Comparison of ENCODE assay signal across 15 cellular contexts in the genomic region with DNA sequence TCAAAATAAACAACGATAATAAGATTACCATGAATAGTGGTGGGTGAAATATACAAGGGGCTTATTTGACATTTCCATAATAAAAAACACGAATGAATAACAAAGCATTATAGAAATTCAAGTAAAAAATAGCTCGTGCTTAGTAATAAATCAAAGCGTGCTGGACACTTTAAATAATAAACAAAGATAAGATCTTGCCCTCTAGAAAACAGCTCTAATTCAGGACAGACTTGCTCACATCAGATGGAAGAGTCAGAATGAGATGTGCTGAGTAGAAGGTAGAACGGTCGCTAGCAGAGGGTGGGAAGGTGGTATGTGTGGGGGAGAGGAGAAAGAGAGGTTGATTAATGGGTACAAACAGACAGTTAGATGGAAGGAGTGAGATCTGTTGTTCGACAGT. TPM values are rescaled to one million over a fixed set of nuclear protein-coding genes. Genes with fewer than 3 reads are reported as not detected.
DNase-seq lines count a peak whose midpoint lies in the region; ATAC-seq and TF ChIP-seq lines count a peak whose summit lies in the region.
"Had no signal": no experiment of that assay in that cellular context is flagged by ENCODE, and none has a peak within 500 bp of the region (broad histone marks: within the 10 kb centered on the region; RNA-seq: fewer than 3 reads in every experiment).

No MANE protein-coding gene starts in this region.

- peak overlapping the region; percentile 92 for H3K27ac ChIP-seq in psoas muscle
- H3K27ac ChIP-seq: GM23248 had no signal

- DNase-seq in amniotic epithelial cell (ENCODE audit: low read depth) (peak; percentile 28), left kidney (ENCODE audit: low read depth, low spot score) (peak; percentile 29), psoas muscle (no peak), NCI-H2081 (lab: John Stamatoyannopoulos, UW) (no peak), posterior cingulate gyrus (no peak)
- DNase-seq in T-helper 2 cell treated with Interferon-gamma antibody and Interleukin-4, amounts not matched to agents 5 μg/mL and 100 μg/mL, for 36 hours (ENCODE audit: low spot score), result no peak
- DNase-seq: C1 segment of cervical spinal cord; Calu3; CD4-positive, alpha-beta memory T cell; COR-L47; DMS153; DND-41; GM23248; H9 had no signal

- no peak overlapping the region for H3K4me3 Mint-ChIP-seq in T-helper 2 cell treated with Interferon-gamma antibody and Interleukin-4, amounts not matched to agents 5 μg/mL and 100 μg/mL, for 36 hours
- H3K4me3 Mint-ChIP-seq: CD4-positive, alpha-beta memory T cell; H9 had no signal

- no peak for TF ChIP-seq CTCF in psoas muscle (IDR thresholded peaks at IDR 0.05)

- H3K4me1 Mint-ChIP-seq in T-helper 2 cell treated with Interferon-gamma antibody and Interleukin-4, amounts not matched to agents 5 μg/mL and 100 μg/mL, for 36 hours (ENCODE audit: low read depth), result peaks cover 16% of the 10 kb centered on the region

- H3K4me3 ChIP-seq in psoas muscle, result no peak overlapping the region
- H3K4me3 ChIP-seq: GM23248 had no signal

- H3K4me1 ChIP-seq in psoas muscle, result peaks cover 42% of the 10 kb centered on the region

- 70 to 82% (median 75%) methylated on average over 7 of the region's 7 CpGs for WGBS in psoas muscle, 3 donors

- intact Hi-C loops in psoas muscle (cut with DNase I) (loop anchor here (5.0 to 10.0 kb wide), 3 partner anchors 221 to 733 kb away; a partner anchor contains a TSS), posterior cingulate gyrus (cut with DNase I) (loop anchor here (10.0 kb wide), 2 partner anchors 161 to 231 kb away; a partner anchor contains a TSS)

- peaks cover under 1% of the 10 kb centered on the region for H3K9me3 ChIP-seq in psoas muscle

- H3K36me3 Mint-ChIP-seq in T-helper 2 cell treated with Interferon-gamma antibody and Interleukin-4, amounts not matched to agents 5 μg/mL and 100 μg/mL, for 36 hours (ENCODE audit: low read depth), result no peaks in the 10 kb centered on the region
- H3K36me3 Mint-ChIP-seq: CD4-positive, alpha-beta memory T cell had no signal

- ATAC-seq in psoas muscle (no peak), GM19467 (IDR thresholded peaks at IDR 0.05; ENCODE audit: unreplicated experiment) (no peak)

- H3K27me3 Mint-ChIP-seq in T-helper 2 cell treated with Interferon-gamma antibody and Interleukin-4, amounts not matched to agents 5 μg/mL and 100 μg/mL, for 36 hours (ENCODE audit: low read depth), result peaks cover 28% of the 10 kb centered on the region
- H3K27me3 Mint-ChIP-seq: CD4-positive, alpha-beta memory T cell had no signal

- H3K27ac Mint-ChIP-seq in T-helper 2 cell treated with Interferon-gamma antibody and Interleukin-4, amounts not matched to agents 5 μg/mL and 100 μg/mL, for 36 hours, result no peak overlapping the region
- H3K27ac Mint-ChIP-seq: CD4-positive, alpha-beta memory T cell had no signal

- no peaks in the 10 kb centered on the region for H3K9me3 Mint-ChIP-seq in T-helper 2 cell treated with Interferon-gamma antibody and Interleukin-4, amounts not matched to agents 5 μg/mL and 100 μg/mL, for 36 hours
- H3K9me3 Mint-ChIP-seq: CD4-positive, alpha-beta memory T cell; H9 had no signal

- no peaks in the 10 kb centered on the region for H3K36me3 ChIP-seq in psoas muscle (ENCODE audit: insufficient read depth in 1 of 2, low read depth in 1 of 2)

- H3K27me3 ChIP-seq in psoas muscle (ENCODE audit: insufficient read depth in 3 of 3, low read length in 2 of 3), result no peaks in the 10 kb centered on the region

RNA-seq across cellular contexts. Expression of a gene that starts 27.3 kb away (rescaled TPM):
- total RNA-seq in psoas muscle, result 100 to 1,000 TPM; 139 to 246 (median 194) TPM
- polyA plus RNA-seq in psoas muscle, result 100 to 1,000 TPM; 280 to 367 (median 361) TPM

RNA-seq across cellular contexts. Expression of a gene that starts 28.4 kb away (rescaled TPM):
- 10 to 100 TPM in 1 of 4 donors, 1 to 10 TPM in 3; 6.9 to 12.0 (median 8.0) TPM for total RNA-seq in psoas muscle
- polyA plus RNA-seq in psoas muscle, result 10 to 100 TPM in 1 of 3 donors, 1 to 10 TPM in 2; 8.3 to 20.0 (median 9.6) TPM

RNA-seq across cellular contexts. Expression of a gene that starts 58.6 kb away (rescaled TPM):
- total RNA-seq in psoas muscle, result 10 to 100 TPM; 36.5 to 51.6 (median 49.4) TPM
- 100 to 1,000 TPM in 2 of 3 donors, 10 to 100 TPM in 1; 52.7 to 112 (median 104) TPM for polyA plus RNA-seq in psoas muscle

Comparison
In these comparisons a context has a peak if more than half of its experiments do, and no peak if none do; other contexts are left out.
1. DNase-seq: peak in amniotic epithelial cell (single experiment) and left kidney (single experiment); none in psoas muscle (0 of 2), NCI-H2081 (0 of 2), T-helper 2 cell treated with Interferon-gamma antibody and Interleukin-4, amounts not matched to agents 5 μg/mL and 100 μg/mL, for 36 hours (single experiment) and posterior cingulate gyrus (0 of 10).